ENCODE assay signal across 24 cellular contexts in the genomic region with DNA sequence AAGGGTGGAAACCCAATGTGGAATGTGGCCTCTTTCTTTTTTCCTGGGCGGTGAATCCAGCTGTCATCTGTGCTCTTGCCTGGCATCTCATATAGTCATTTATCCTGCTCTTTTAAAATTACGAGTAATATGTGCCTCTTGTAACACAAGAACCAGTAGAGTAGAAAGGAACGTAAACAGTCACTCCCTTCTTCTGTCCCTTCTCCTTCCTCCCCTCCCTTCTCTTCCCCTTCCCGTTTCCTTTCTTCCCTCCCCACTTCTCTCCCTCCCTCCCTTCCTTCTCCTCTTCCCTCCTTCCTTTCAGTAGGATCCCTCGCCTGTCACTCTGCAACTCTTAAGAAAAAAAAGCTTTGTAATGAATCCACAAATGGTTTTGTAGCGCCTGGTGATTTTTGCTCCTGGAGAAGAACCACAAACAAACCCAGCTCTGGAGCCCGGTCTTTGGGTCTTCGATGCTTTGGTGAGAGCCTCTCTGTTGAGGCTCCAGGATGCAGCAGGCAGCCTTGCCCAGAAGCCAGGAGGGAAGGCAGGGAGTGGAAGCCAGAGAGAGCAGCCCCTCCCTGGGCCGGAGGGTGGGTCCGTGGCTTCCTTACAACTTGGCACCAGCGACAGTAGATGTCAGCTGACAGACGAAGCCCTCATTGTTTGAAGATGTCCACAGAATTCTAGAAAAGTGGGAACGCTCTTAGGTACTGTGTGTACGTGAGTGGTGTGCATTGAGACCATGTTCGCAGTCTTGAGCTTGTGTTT. TPM values are rescaled to one million over a fixed set of nuclear protein-coding genes. Genes with fewer than 3 reads are reported as not detected.
A peak's percentile ranks its signal among the peaks of the same experiment; 100 is the strongest.
DNase-seq lines count a peak whose midpoint lies in the region; ATAC-seq, FAIRE-seq and TF ChIP-seq lines count a peak whose summit lies in the region.
"Had no signal": no experiment of that assay in that cellular context is flagged by ENCODE, and none has a peak within 500 bp of the region (broad histone marks: within the 10 kb centered on the region; RNA-seq: fewer than 3 reads in every experiment).

No MANE protein-coding gene starts in this region.

- FAIRE-seq in GM19239 (lab: Jason Lieb, UNC) = peak; percentile 21
- FAIRE-seq in HTR-8/SVneo (lab: Jason Lieb, UNC) = no peak
- FAIRE-seq: A549 had no signal

- no peak overlapping the region for H3K27ac ChIP-seq in gastrocnemius medialis
- no peak overlapping the region for H3K27ac ChIP-seq in SJCRH30
- no peak overlapping the region for H3K27ac ChIP-seq in colonic mucosa
- H3K27ac ChIP-seq: A549, VCaP had no signal

- ATAC-seq in gastrocnemius medialis = peak; percentile 23 to 43
- ATAC-seq: A549 had no signal

- intact Hi-C loops in gastrocnemius medialis (cut with DNase I; ENCODE audit: low total_unique reads) (no loop called here), colonic mucosa (cut with DNase I) (no loop called here)

- H3K4me3 ChIP-seq in fibroblast of villous mesenchyme (ENCODE audit: low read depth, low read length) = no peak overlapping the region
- no peak overlapping the region for H3K4me3 ChIP-seq in gastrocnemius medialis
- H3K4me3 ChIP-seq in SJCRH30 = no peak overlapping the region
- H3K4me3 ChIP-seq in colonic mucosa = no peak overlapping the region
- H3K4me3 ChIP-seq: A549 had no signal

- no peaks in the 10 kb centered on the region for H3K9me3 ChIP-seq in gastrocnemius medialis
- H3K9me3 ChIP-seq in SJCRH30 (replicated peaks) = no peaks in the 10 kb centered on the region
- no peaks in the 10 kb centered on the region for H3K9me3 ChIP-seq in colonic mucosa
- H3K9me3 ChIP-seq: A549, BE2C, SK-N-SH had no signal

- H3K27me3 ChIP-seq in gastrocnemius medialis (no peaks in the 10 kb centered on the region), SJCRH30 (no peaks in the 10 kb centered on the region), colonic mucosa (no peaks in the 10 kb centered on the region)
- H3K27me3 ChIP-seq: BE2C had no signal

- no peak for DNase-seq in GM19239 (ENCODE audit: insufficient read length, low spot score)
- peak; percentile 17 for DNase-seq in fibroblast of villous mesenchyme (ENCODE audit: low read depth)
- peak; percentile 72 for DNase-seq in left kidney (ENCODE audit: low read depth, low spot score)
- no peak for DNase-seq in gastrocnemius medialis
- DNase-seq in HTR-8/SVneo (ENCODE audit: insufficient read length, low spot score) = no peak
- DNase-seq in SJCRH30 = no peak
- DNase-seq in colonic mucosa = no peak
- DNase-seq in NCI-H1436 (lab: John Stamatoyannopoulos, UW) = no peak
- DNase-seq: activated CD4-positive, alpha-beta T cell treated with anti-CD3 and anti-CD28 coated beads for 48 hours; activated naive CD4-positive, alpha-beta T cell; activated T-cell treated with anti-CD3 and anti-CD28 coated beads, Interleukin-2, amount 50 U/mL, for 48 hours; BE2C; COR-L47; DND-41; effector CD8-positive, alpha-beta T cell; H9; NCI-H1092; NCI-H2029 treated with DMSO at 0.1 percent for 48 hours; NCI-H2227 treated with DMSO at 0.1 percent for 48 hours; SK-N-SH; stimulated activated CD8-positive, alpha-beta memory T cell treated with anti-CD3 and anti-CD28 coated beads, Interleukin-4, amount 100 ng/mL, for 48 hours; T-helper 2 cell had no signal

- TF ChIP-seq CTCF in fibroblast of villous mesenchyme (IDR thresholded peaks at IDR 0.05; ENCODE audit: insufficient read depth, low read depth, low read length) (no peak), gastrocnemius medialis (IDR thresholded peaks at IDR 0.05 in 4 of 5, conservative IDR thresholded peaks at IDR 0.05 in 1 of 5) (no peak), colonic mucosa (IDR thresholded peaks at IDR 0.05) (no peak)

- H3K9ac ChIP-seq in colonic mucosa (ENCODE audit: low read depth in 2 of 2, low read length in 2 of 2) = no peak overlapping the region
- H3K9ac ChIP-seq: SK-N-SH had no signal

- no peak for TF ChIP-seq POLR2A in gastrocnemius medialis (IDR thresholded peaks at IDR 0.05)

- H3K4me1 ChIP-seq in gastrocnemius medialis = peaks cover 5 to 13% of the 10 kb centered on the region in 2 donors
- no peaks in the 10 kb centered on the region for H3K4me1 ChIP-seq in SJCRH30
- H3K4me1 ChIP-seq in colonic mucosa = peaks cover 4% of the 10 kb centered on the region
- H3K4me1 ChIP-seq: A549, BE2C had no signal

- in situ Hi-C loops in gastrocnemius medialis (cut with MboI; ENCODE audit: low sequenced_read_pairs in 4 of 4) = no loop called here

- no peaks in the 10 kb centered on the region for H3K36me3 ChIP-seq in gastrocnemius medialis
- H3K36me3 ChIP-seq in SJCRH30 = no peaks in the 10 kb centered on the region
- H3K36me3 ChIP-seq in colonic mucosa = no peaks in the 10 kb centered on the region
- H3K36me3 ChIP-seq: BE2C had no signal

RNA-seq across cellular contexts. Expression of a gene that starts 15.0 kb away (rescaled TPM):
- 14.2 and 14.7 TPM in 2 replicates for total RNA-seq in fibroblast of villous mesenchyme
- total RNA-seq in gastrocnemius medialis = 10 to 100 TPM; 53.4 to 70.7 (median 61.3) TPM
- 14.3 and 15.5 TPM in 2 replicates for total RNA-seq in SJCRH30 (2014; rRNA removed; shearing (Covaris generic))
- 10 to 100 TPM; 20.5 to 24.5 TPM for total RNA-seq in colonic mucosa

Comparison
In these comparisons a context has a peak if more than half of its experiments do, and no peak if none do; other contexts are left out.
1. DNase-seq: peak in fibroblast of villous mesenchyme (single experiment) and left kidney (single experiment); none in GM19239 (single experiment), gastrocnemius medialis (0 of 2), HTR-8/SVneo (single experiment), SJCRH30 (0 of 2), colonic mucosa (single experiment) and NCI-H1436 (single experiment).